ENCODE assay signal across 16 cellular contexts in genomic region chr6:72784581-72784980, GRCh38.
DNase-seq lines count a peak whose midpoint lies in the region; ATAC-seq, FAIRE-seq and TF ChIP-seq lines count a peak whose summit lies in the region.
"Had no signal": no experiment of that assay in that cellular context is flagged by ENCODE, and none has a peak within 500 bp of the region (broad histone marks: within the 10 kb centered on the region; RNA-seq: fewer than 3 reads in every experiment).

No MANE protein-coding gene starts in this region.

- H2AK5ac ChIP-seq in mesendoderm (ENCODE audit: low read length), result no peak overlapping the region

- no peak overlapping the region for H3K4me2 ChIP-seq in mesendoderm (ENCODE audit: low read length)

- H3K4me1 ChIP-seq in mesendoderm (ENCODE audit: control insufficient read depth, low read depth, low read length), result no peaks in the 10 kb centered on the region
- H3K4me1 ChIP-seq: transverse colon had no signal

- no peak overlapping the region for H4K5ac ChIP-seq in mesendoderm (ENCODE audit: low read length)

- no peak overlapping the region for H2BK15ac ChIP-seq in mesendoderm (replicated peaks; ENCODE audit: low read depth)

- no peak overlapping the region for H2BK120ac ChIP-seq in mesendoderm (ENCODE audit: low read depth, low read length)

- DNase-seq in Daoy (ENCODE audit: low read depth) (peak; percentile 44), HTR-8/SVneo (ENCODE audit: insufficient read length, low spot score) (peak; percentile 27), bronchial epithelial cell (ENCODE audit: low read depth) (peak; percentile 43), mesendoderm (peak; percentile 10), DMS 273 treated with DMSO at 0.1 percent for 48 hours (lab: John Stamatoyannopoulos, UW) (no peak), SW480 (ENCODE audit: low spot score) (no peak)
- DNase-seq in stimulated activated CD8-positive, alpha-beta memory T cell treated with anti-CD3 and anti-CD28 coated beads, Interleukin-4, amount 100 ng/mL, for 48 hours, result no peak
- DNase-seq: effector memory CD4-positive, alpha-beta T cell; NCI-H1417 treated with DMSO at 0.1 percent for 48 hours; sigmoid colon; stimulated activated CD4-positive, alpha-beta T cell treated with anti-CD3 and anti-CD28 coated beads, Interleukin-4, amount 100 ng/mL, for 24 hours; transverse colon had no signal

- H3K36me3 ChIP-seq in bronchial epithelial cell (ENCODE audit: control insufficient read depth, insufficient read depth, low read length), result no peaks in the 10 kb centered on the region
- H3K36me3 ChIP-seq in mesendoderm (ENCODE audit: control insufficient read depth, insufficient read depth, low read length), result no peaks in the 10 kb centered on the region
- H3K36me3 ChIP-seq: neutrophil, sigmoid colon, transverse colon had no signal

- H3K27me3 ChIP-seq in bronchial epithelial cell (ENCODE audit: control insufficient read depth, insufficient read depth, low read length) (no peaks in the 10 kb centered on the region), mesendoderm (ENCODE audit: insufficient read depth, low read length, poor library complexity) (no peaks in the 10 kb centered on the region)
- H3K27me3 ChIP-seq: neutrophil, sigmoid colon, transverse colon had no signal

- H3K79me1 ChIP-seq in mesendoderm (ENCODE audit: low read length), result no peaks in the 10 kb centered on the region

- no peak overlapping the region for H3K18ac ChIP-seq in mesendoderm (ENCODE audit: low read length)

- no peak overlapping the region for H3K27ac ChIP-seq in mesendoderm (ENCODE audit: low read depth, low read length)
- H3K27ac ChIP-seq: neutrophil, sigmoid colon, SK-N-MC, transverse colon had no signal

- H3K56ac ChIP-seq in mesendoderm (ENCODE audit: low read length), result no peak overlapping the region

- H2BK5ac ChIP-seq in mesendoderm (ENCODE audit: low read length), result no peak overlapping the region

- no peak overlapping the region for H3K4ac ChIP-seq in mesendoderm (ENCODE audit: low read depth, low read length)

- TF ChIP-seq CTCF in bronchial epithelial cell (IDR thresholded peaks at IDR 0.05; ENCODE audit: insufficient read depth, low read length, severe bottlenecking), result no peak

- no peak for ATAC-seq in HG02610 (IDR thresholded peaks at IDR 0.05; ENCODE audit: unreplicated experiment)
- ATAC-seq: activated T-helper 17 cell treated with anti-CD3 and anti-CD28 coated beads, Interleukin-2, amount 50 U/mL, for 72 hours had no signal

- no peaks in the 10 kb centered on the region for H3K79me2 ChIP-seq in mesendoderm (ENCODE audit: control insufficient read depth, insufficient read depth, low read length)

- H4K8ac ChIP-seq in mesendoderm (ENCODE audit: low read depth, low read length), result no peak overlapping the region

- no peak overlapping the region for H3K23ac ChIP-seq in mesendoderm (ENCODE audit: low read length)

- H3K9ac ChIP-seq in mesendoderm (ENCODE audit: low read length), result no peak overlapping the region

- no peak overlapping the region for H3K4me3 ChIP-seq in bronchial epithelial cell (ENCODE audit: low read depth, low read length)
- H3K4me3 ChIP-seq in mesendoderm (ENCODE audit: low read length), result no peak overlapping the region
- H3K4me3 ChIP-seq: sigmoid colon, SK-N-MC, transverse colon had no signal

- FAIRE-seq in HTR-8/SVneo (lab: Jason Lieb, UNC) (peak; percentile 9), bronchial epithelial cell (lab: Jason Lieb, UNC) (no peak)

- WGBS in mesendoderm (ENCODE audit: extremely low coverage, insufficient coverage, low lambda C conversion rate), result no CpG with 5 or more reads among the region's 3 CpGs

Comparison
In these comparisons a context has a peak if more than half of its experiments do, and no peak if none do; other contexts are left out.
1. DNase-seq: peak in Daoy (single experiment), HTR-8/SVneo (single experiment), bronchial epithelial cell (single experiment) and mesendoderm (single experiment); none in DMS 273 treated with DMSO at 0.1 percent for 48 hours (single experiment), SW480 (single experiment) and stimulated activated CD8-positive, alpha-beta memory T cell treated with anti-CD3 and anti-CD28 coated beads, Interleukin-4, amount 100 ng/mL, for 48 hours (single experiment).